1 cellular context compared by ENCODE assay signal in the genomic region with DNA sequence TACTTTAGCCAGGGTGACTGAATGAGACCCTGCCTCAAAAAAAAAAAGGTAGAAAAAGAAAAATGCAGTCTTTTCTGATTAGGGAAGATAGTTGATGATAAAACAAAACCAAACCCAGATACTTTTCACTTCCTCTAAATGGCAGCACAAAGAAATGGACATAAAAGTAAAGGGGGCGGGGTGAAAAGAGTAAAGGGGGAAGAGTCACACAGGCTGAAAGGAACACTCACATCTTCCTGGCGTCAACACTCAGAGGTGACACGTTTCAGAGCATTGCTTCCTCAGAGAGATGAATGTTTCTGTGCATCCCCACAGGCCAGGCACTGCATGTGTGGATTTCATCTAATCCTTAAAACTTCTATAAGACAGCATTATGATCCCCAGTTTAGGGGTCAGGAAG.
A peak's percentile ranks its signal among the peaks of the same experiment; 100 is the strongest.
TF ChIP-seq lines count a peak whose summit lies in the region.

No MANE protein-coding gene starts in this region.

TF ChIP-seq in GM12878, 131 proteins besides CTCF, POLR2A, EP300 and RAD21 (continued from another document):
- TF ChIP-seq, protein P1, sequence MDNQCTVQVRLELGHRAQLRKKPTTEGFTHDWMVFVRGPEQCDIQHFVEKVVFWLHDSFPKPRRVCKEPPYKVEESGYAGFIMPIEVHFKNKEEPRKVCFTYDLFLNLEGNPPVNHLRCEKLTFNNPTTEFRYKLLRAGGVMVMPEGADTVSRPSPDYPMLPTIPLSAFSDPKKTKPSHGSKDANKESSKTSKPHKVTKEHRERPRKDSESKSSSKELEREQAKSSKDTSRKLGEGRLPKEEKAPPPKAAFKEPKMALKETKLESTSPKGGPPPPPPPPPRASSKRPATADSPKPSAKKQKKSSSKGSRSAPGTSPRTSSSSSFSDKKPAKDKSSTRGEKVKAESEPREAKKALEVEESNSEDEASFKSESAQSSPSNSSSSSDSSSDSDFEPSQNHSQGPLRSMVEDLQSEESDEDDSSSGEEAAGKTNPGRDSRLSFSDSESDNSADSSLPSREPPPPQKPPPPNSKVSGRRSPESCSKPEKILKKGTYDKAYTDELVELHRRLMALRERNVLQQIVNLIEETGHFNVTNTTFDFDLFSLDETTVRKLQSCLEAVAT (IDR thresholded peaks at IDR 0.05): 0 out of 2 replicates have a peak, but pooled peaks have one; percentile 39
- TF ChIP-seq, protein P2, sequence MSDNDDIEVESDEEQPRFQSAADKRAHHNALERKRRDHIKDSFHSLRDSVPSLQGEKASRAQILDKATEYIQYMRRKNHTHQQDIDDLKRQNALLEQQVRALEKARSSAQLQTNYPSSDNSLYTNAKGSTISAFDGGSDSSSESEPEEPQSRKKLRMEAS (IDR thresholded peaks at IDR 0.05; ENCODE audit: low read depth, low read length): no peak
- TF ChIP-seq, protein P3, sequence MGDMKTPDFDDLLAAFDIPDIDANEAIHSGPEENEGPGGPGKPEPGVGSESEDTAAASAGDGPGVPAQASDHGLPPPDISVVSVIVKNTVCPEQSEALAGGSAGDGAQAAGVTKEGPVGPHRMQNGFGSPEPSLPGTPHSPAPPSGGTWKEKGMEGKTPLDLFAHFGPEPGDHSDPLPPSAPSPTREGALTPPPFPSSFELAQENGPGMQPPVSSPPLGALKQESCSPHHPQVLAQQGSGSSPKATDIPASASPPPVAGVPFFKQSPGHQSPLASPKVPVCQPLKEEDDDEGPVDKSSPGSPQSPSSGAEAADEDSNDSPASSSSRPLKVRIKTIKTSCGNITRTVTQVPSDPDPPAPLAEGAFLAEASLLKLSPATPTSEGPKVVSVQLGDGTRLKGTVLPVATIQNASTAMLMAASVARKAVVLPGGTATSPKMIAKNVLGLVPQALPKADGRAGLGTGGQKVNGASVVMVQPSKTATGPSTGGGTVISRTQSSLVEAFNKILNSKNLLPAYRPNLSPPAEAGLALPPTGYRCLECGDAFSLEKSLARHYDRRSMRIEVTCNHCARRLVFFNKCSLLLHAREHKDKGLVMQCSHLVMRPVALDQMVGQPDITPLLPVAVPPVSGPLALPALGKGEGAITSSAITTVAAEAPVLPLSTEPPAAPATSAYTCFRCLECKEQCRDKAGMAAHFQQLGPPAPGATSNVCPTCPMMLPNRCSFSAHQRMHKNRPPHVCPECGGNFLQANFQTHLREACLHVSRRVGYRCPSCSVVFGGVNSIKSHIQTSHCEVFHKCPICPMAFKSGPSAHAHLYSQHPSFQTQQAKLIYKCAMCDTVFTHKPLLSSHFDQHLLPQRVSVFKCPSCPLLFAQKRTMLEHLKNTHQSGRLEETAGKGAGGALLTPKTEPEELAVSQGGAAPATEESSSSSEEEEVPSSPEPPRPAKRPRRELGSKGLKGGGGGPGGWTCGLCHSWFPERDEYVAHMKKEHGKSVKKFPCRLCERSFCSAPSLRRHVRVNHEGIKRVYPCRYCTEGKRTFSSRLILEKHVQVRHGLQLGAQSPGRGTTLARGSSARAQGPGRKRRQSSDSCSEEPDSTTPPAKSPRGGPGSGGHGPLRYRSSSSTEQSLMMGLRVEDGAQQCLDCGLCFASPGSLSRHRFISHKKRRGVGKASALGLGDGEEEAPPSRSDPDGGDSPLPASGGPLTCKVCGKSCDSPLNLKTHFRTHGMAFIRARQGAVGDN (IDR thresholded peaks at IDR 0.05): peak; percentile 90
- peak; percentile 20; the same call in 1 of the 2 replicates for TF ChIP-seq ZNF384 (IDR thresholded peaks at IDR 0.05; ENCODE audit: borderline replicate concordance, low read depth, low read length)
- TF ChIP-seq LARP7 (IDR thresholded peaks at IDR 0.05): no peak
- peak; percentile 59; the same call in 1 of the 2 replicates for TF ChIP-seq MTA2 (IDR thresholded peaks at IDR 0.05; ENCODE audit: low read depth)
- TF ChIP-seq SPI1 (IDR thresholded peaks at IDR 0.05; ENCODE audit: borderline replicate concordance, insufficient read depth, low read depth, low read length): peak; percentile 91
- 0 out of 2 replicates have a peak, but pooled peaks have one; percentile 21 for TF ChIP-seq ZNF24 (IDR thresholded peaks at IDR 0.05)
- TF ChIP-seq, protein P4, sequence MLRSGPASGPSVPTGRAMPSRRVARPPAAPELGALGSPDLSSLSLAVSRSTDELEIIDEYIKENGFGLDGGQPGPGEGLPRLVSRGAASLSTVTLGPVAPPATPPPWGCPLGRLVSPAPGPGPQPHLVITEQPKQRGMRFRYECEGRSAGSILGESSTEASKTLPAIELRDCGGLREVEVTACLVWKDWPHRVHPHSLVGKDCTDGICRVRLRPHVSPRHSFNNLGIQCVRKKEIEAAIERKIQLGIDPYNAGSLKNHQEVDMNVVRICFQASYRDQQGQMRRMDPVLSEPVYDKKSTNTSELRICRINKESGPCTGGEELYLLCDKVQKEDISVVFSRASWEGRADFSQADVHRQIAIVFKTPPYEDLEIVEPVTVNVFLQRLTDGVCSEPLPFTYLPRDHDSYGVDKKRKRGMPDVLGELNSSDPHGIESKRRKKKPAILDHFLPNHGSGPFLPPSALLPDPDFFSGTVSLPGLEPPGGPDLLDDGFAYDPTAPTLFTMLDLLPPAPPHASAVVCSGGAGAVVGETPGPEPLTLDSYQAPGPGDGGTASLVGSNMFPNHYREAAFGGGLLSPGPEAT (IDR thresholded peaks at IDR 0.05; ENCODE audit: low read depth): peak; percentile 57; the same call in 1 of the 2 replicates
- no peak for TF ChIP-seq MTA3 (IDR thresholded peaks at IDR 0.05; ENCODE audit: borderline replicate concordance, low read length)
- 0 out of 2 replicates have a peak, but pooled peaks have one; percentile 36 for TF ChIP-seq IRF4 (IDR thresholded peaks at IDR 0.05; ENCODE audit: low read depth, low read length)
- no peak for TF ChIP-seq NFXL1 (IDR thresholded peaks at IDR 0.05; ENCODE audit: borderline replicate concordance)
- 0 out of 2 replicates have a peak, but pooled peaks have one; percentile 40 for TF ChIP-seq IKZF1 (conservative IDR thresholded peaks at IDR 0.05)
- 0 out of 2 replicates have a peak, but pooled peaks have one; percentile 5 for TF ChIP-seq SMC3 (IDR thresholded peaks at IDR 0.05; ENCODE audit: borderline replicate concordance, low read length)
- peak; percentile 58; the same call in 1 of the 2 replicates for TF ChIP-seq NBN (IDR thresholded peaks at IDR 0.05)
- no peak for TF ChIP-seq ZSCAN29 (IDR thresholded peaks at IDR 0.05)
- no peak for TF ChIP-seq DPF2 (IDR thresholded peaks at IDR 0.05)
- TF ChIP-seq, protein P5, sequence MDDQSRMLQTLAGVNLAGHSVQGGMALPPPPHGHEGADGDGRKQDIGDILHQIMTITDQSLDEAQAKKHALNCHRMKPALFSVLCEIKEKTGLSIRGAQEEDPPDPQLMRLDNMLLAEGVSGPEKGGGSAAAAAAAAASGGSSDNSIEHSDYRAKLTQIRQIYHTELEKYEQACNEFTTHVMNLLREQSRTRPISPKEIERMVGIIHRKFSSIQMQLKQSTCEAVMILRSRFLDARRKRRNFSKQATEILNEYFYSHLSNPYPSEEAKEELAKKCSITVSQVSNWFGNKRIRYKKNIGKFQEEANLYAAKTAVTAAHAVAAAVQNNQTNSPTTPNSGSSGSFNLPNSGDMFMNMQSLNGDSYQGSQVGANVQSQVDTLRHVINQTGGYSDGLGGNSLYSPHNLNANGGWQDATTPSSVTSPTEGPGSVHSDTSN (IDR thresholded peaks at IDR 0.05; ENCODE audit: insufficient replicate concordance, low read depth, low read length): no peak
- TF ChIP-seq PAX5 (IDR thresholded peaks at IDR 0.05; ENCODE audit: borderline replicate concordance, low read depth, low read length): peak; percentile 11; the same call in 1 of the 2 replicates
- TF ChIP-seq BHLHE40 (IDR thresholded peaks at IDR 0.05; ENCODE audit: borderline replicate concordance in 1 of 2, low read depth in 2 of 2, low read length in 1 of 2): peak in 1 of 2 experiments; percentile 41; a peak in 1 of 4 replicates
